ENCODE assay signal across 26 cellular contexts in genomic region chr15:95409924-95410323, GRCh38.
A peak's percentile ranks its signal among the peaks of the same experiment; 100 is the strongest.
DNase-seq lines count a peak whose midpoint lies in the region; ATAC-seq, FAIRE-seq and TF ChIP-seq lines count a peak whose summit lies in the region.
"Had no signal": no experiment of that assay in that cellular context is flagged by ENCODE, and none has a peak within 500 bp of the region (broad histone marks: within the 10 kb centered on the region; RNA-seq: fewer than 3 reads in every experiment).

No MANE protein-coding gene starts in this region.

- H3K9ac ChIP-seq in liver (ENCODE audit: low read depth in 1 of 2, low read length in 2 of 2) = no peak overlapping the region
- H3K9ac ChIP-seq in HepG2 (ENCODE audit: insufficient read depth, low read depth, low read length) = no peak overlapping the region
- no peak overlapping the region for H3K9ac ChIP-seq in GM12878 (ENCODE audit: control insufficient read depth, insufficient read depth, low read length)

- POLR2A ChIA-PET in HepG2 (lab: Yijun Ruan, JAX) = no interaction called here
- POLR2A ChIA-PET in GM12878 (lab: Charles Lee) = interaction anchor here (0.7 kb wide), 1 partner anchor 14 kb away, joined by 4 read pairs; no protein-coding TSS in a partner anchor

- no peaks in the 10 kb centered on the region for H3K27me3 ChIP-seq in liver (ENCODE audit: control insufficient read depth in 4 of 4, insufficient read depth in 4 of 4, low read length in 3 of 4)
- no peaks in the 10 kb centered on the region for H3K27me3 ChIP-seq in HepG2 (ENCODE audit: control insufficient read depth in 1 of 2, insufficient read depth in 2 of 2, low read length in 2 of 2)
- H3K27me3 ChIP-seq in GM12878 (replicated peaks in 1 of 2; ENCODE audit: control insufficient read depth in 2 of 2, insufficient read depth in 2 of 2, low read length in 1 of 2) = no peaks in the 10 kb centered on the region
- H3K27me3 ChIP-seq in right lobe of liver = no peaks in the 10 kb centered on the region
- H3K27me3 ChIP-seq in upper lobe of right lung = no peaks in the 10 kb centered on the region
- H3K27me3 ChIP-seq: esophagus muscularis mucosa, vagina had no signal

- CTCF ChIA-PET in HepG2 (lab: Yijun Ruan, JAX; ENCODE audit: low intra/inter-chr PET ratio, low total read pairs) (no interaction called here), GM12878 (lab: Yijun Ruan, JAX) (interaction anchor here (1.6 kb wide), 1 partner anchor 18 kb away, joined by 4 read pairs; no protein-coding TSS in a partner anchor)

- H2AFZ ChIP-seq in HepG2 (ENCODE audit: low read length) (no peak overlapping the region), GM12878 (ENCODE audit: control insufficient read depth, low read depth, low read length) (no peak overlapping the region)

- FAIRE-seq in HepG2 (lab: Jason Lieb, UNC) (no peak), GM12878 (lab: Jason Lieb, UNC) (no peak)
- FAIRE-seq: A549, GM19239, small intestine had no signal

- RAD21 ChIA-PET in GM12878 (lab: Charles Lee; ENCODE audit: unreplicated experiment) = interaction anchor here (0.8 to 1.2 kb wide), 2 partner anchors 22 to 122 kb away, joined by 3 to 4 read pairs; no protein-coding TSS in a partner anchor

- H3K79me2 ChIP-seq in HepG2 (ENCODE audit: insufficient read depth, low read length) (no peaks in the 10 kb centered on the region), GM12878 (ENCODE audit: control insufficient read depth, insufficient read depth, low read length) (no peaks in the 10 kb centered on the region)

- DNase-seq in HepG2 (ENCODE audit: low spot score) = no peak
- DNase-seq in GM12878 (ENCODE audit: low read depth, low spot score) = no peak
- DNase-seq in right lobe of liver = no peak
- DNase-seq in upper lobe of right lung = no peak
- DNase-seq in NOMO-1 (lab: John Stamatoyannopoulos, UW; ENCODE audit: unreplicated experiment in 2 of 2) = no peak
- DNase-seq in GM13977 (ENCODE audit: low spot score) = no peak
- DNase-seq in stimulated activated CD4-positive, alpha-beta T cell treated with anti-CD3 and anti-CD28 coated beads, Interleukin-4, amount 100 ng/mL, for 1 hour = no peak
- DNase-seq: activated CD4-positive, CD25-positive, alpha-beta regulatory T cell treated with anti-CD3 and anti-CD28 coated beads, Interleukin-2, amount 50 U/mL, for 72 hours; activated gamma-delta T cell; effector memory CD4-positive, alpha-beta T cell; islet precursor cell; lower lobe of right lung; NCI-H2081 treated with DMSO at 0.1 percent for 48 hours; occipital lobe; SIG-M5; small intestine; SW 1271; T1000 had no signal

- no peak overlapping the region for H3K27ac ChIP-seq in liver (ENCODE audit: low read depth in 1 of 2, low read length in 2 of 2)
- no peak overlapping the region for H3K27ac ChIP-seq in HepG2 (ENCODE audit: extremely low read length, insufficient read depth, low read length)
- no peak overlapping the region for H3K27ac ChIP-seq in GM12878 (ENCODE audit: control insufficient read depth, insufficient read depth)
- H3K27ac ChIP-seq in right lobe of liver = no peak overlapping the region
- no peak overlapping the region for H3K27ac ChIP-seq in upper lobe of right lung
- H3K27ac ChIP-seq: A549, esophagus muscularis mucosa, HL-60, lower lobe of right lung, vagina had no signal

- H3K36me3 ChIP-seq in liver (ENCODE audit: control insufficient read depth in 4 of 4, insufficient read depth in 3 of 4, low read depth in 1 of 4, low read length in 3 of 4) (no peaks in the 10 kb centered on the region), HepG2 (replicated peaks in 1 of 2; ENCODE audit: control insufficient read depth in 1 of 2, insufficient read depth in 2 of 2, low read length in 2 of 2) (no peaks in the 10 kb centered on the region), GM12878 (ENCODE audit: control insufficient read depth in 2 of 2, insufficient read depth in 2 of 2, low read length in 1 of 2) (no peaks in the 10 kb centered on the region), right lobe of liver (no peaks in the 10 kb centered on the region), upper lobe of right lung (no peaks in the 10 kb centered on the region)
- H3K36me3 ChIP-seq: esophagus muscularis mucosa, lower lobe of right lung, vagina had no signal

- TF ChIP-seq POLR2A in HepG2 (IDR thresholded peaks at IDR 0.05; ENCODE audit: insufficient read depth in 1 of 2, low read depth in 2 of 2, low read length in 2 of 2) (no peak), GM12878 (IDR thresholded peaks at IDR 0.05; ENCODE audit: low read depth, low read length) (no peak), right lobe of liver (IDR thresholded peaks at IDR 0.05) (no peak)

- WGBS in liver = 40% methylated on average over 2 of the region's 2 CpGs
- WGBS in HepG2 (ENCODE audit: low lambda C conversion rate) = 1% methylated on average over 2 of the region's 2 CpGs
- 11% methylated on average over 2 of the region's 2 CpGs for WGBS in GM12878 (ENCODE audit: insufficient coverage, insufficient replicate concordance, low lambda C conversion rate, missing lambda C conversion rate)
- 19% methylated on average over 2 of the region's 2 CpGs for WGBS in right lobe of liver (ENCODE audit: insufficient coverage, low coverage, low lambda C conversion rate, missing lambda C conversion rate)

- TF ChIP-seq CTCF in liver (IDR thresholded peaks at IDR 0.05; ENCODE audit: low read depth, low read length, missing input control) (no peak), HepG2 (CRISPR knock-in tag; IDR thresholded peaks at IDR 0.05) (no peak), GM12878 (IDR thresholded peaks at IDR 0.05 in 2 of 3, conservative IDR thresholded peaks at IDR 0.05 in 1 of 3; ENCODE audit: control insufficient read depth in 2 of 3, extremely low read depth in 1 of 3, insufficient read depth in 1 of 3, low read depth in 3 of 3, low read length in 3 of 3) (no peak), right lobe of liver (IDR thresholded peaks at IDR 0.05) (no peak), upper lobe of right lung (IDR thresholded peaks at IDR 0.05) (no peak), GM13977 (IDR thresholded peaks at IDR 0.05; ENCODE audit: extremely low read depth, insufficient read depth, missing control alignments) (no peak)

- peak in 1 of 2 donors; percentile 11 for TF ChIP-seq RAD21 in liver (IDR thresholded peaks at IDR 0.05)
- TF ChIP-seq RAD21 in HepG2 (CRISPR knock-in tag; IDR thresholded peaks at IDR 0.05) = no peak
- TF ChIP-seq RAD21 in GM12878 (IDR thresholded peaks at IDR 0.05; ENCODE audit: insufficient read depth, low read depth, low read length) = no peak

- no peak for TF ChIP-seq EP300 in HepG2 (IDR thresholded peaks at IDR 0.05; ENCODE audit: low read depth in 2 of 2, low read length in 2 of 2)
- no peak for TF ChIP-seq EP300 in HepG2 (CRISPR knock-in tag; IDR thresholded peaks at IDR 0.05; ENCODE audit: borderline replicate concordance)
- no peak for TF ChIP-seq EP300 in GM12878 (IDR thresholded peaks at IDR 0.05; ENCODE audit: borderline replicate concordance in 1 of 2, control insufficient read depth in 1 of 2, low read depth in 2 of 2, low read length in 2 of 2)

- BruUV-seq in HepG2 (replicated peaks; lab: Mats Ljungman, UMichigan) = no TSS peak
- BruUV-seq in GM12878 (replicated peaks; lab: Mats Ljungman, UMichigan) = no TSS peak

- H3K4me1 ChIP-seq in liver (ENCODE audit: control insufficient read depth in 4 of 4, insufficient read depth in 4 of 4, low read length in 3 of 4) = no peaks in the 10 kb centered on the region
- no peaks in the 10 kb centered on the region for H3K4me1 ChIP-seq in HepG2 (ENCODE audit: insufficient read depth, low read length)
- H3K4me1 ChIP-seq in GM12878 (ENCODE audit: control insufficient read depth, insufficient read depth, low read length) = no peaks in the 10 kb centered on the region
- H3K4me1 ChIP-seq in right lobe of liver = no peaks in the 10 kb centered on the region
- no peaks in the 10 kb centered on the region for H3K4me1 ChIP-seq in upper lobe of right lung
- H3K4me1 ChIP-seq: A549, lower lobe of right lung, vagina had no signal

- H4K20me1 ChIP-seq in HepG2 (ENCODE audit: insufficient read depth, low read length) = no peaks in the 10 kb centered on the region
- H4K20me1 ChIP-seq in GM12878 (ENCODE audit: control insufficient read depth, insufficient read depth) = no peaks in the 10 kb centered on the region

- SMC1A ChIA-PET in GM12878 (lab: Charles Lee; ENCODE audit: uncharacterized antibody, unreplicated experiment) = interaction anchor here (0.6 to 2.2 kb wide), 12 partner anchors 9 to 216 kb away, joined by 3 to 10 read pairs (median 4); no protein-coding TSS in a partner anchor

- ATAC-seq in HepG2 = no peak
- ATAC-seq in GM12878 = peak; percentile 59
- peak; percentile 23 to 54 (median 39) for ATAC-seq in right lobe of liver
- ATAC-seq in upper lobe of right lung = peak; percentile 23
- ATAC-seq: A549; Panc1; stimulated activated memory B cell treated with anti-CD40 and anti-IgM and Interleukin-4, amounts not matched to agents 10 μg/mL and 1 μg/mL and 100 μg/mL, for 72 hours had no signal

- H3K4me2 ChIP-seq in HepG2 (ENCODE audit: low read depth, low read length) = no peak overlapping the region
- H3K4me2 ChIP-seq in GM12878 (ENCODE audit: control insufficient read depth, insufficient read depth) = no peak overlapping the region
- H3K4me2 ChIP-seq: A549 had no signal

- intact Hi-C loops in HepG2 (cut with micrococcal nuclease; ENCODE audit: unreplicated experiment) (no loop called here), GM12878 (cut with micrococcal nuclease; ENCODE audit: unreplicated experiment) (no loop called here), right lobe of liver (cut with DNase I) (no loop called here), upper lobe of right lung (cut with DNase I) (no loop called here)

- H3K9me3 ChIP-seq in liver (ENCODE audit: control insufficient read depth in 4 of 4, low read length in 3 of 4) = no peaks in the 10 kb centered on the region
- H3K9me3 ChIP-seq in HepG2 (ENCODE audit: low read length) = peaks cover 80% of the 10 kb centered on the region
- H3K9me3 ChIP-seq in GM12878 (replicated peaks; ENCODE audit: control insufficient read depth, insufficient read depth, low read length) = no peaks in the 10 kb centered on the region
- no peaks in the 10 kb centered on the region for H3K9me3 ChIP-seq in right lobe of liver
- H3K9me3 ChIP-seq in upper lobe of right lung = no peaks in the 10 kb centered on the region
- H3K9me3 ChIP-seq: A549, esophagus muscularis mucosa, lower lobe of right lung, vagina had no signal

- H3K4me3 ChIP-seq in liver (ENCODE audit: low read depth in 1 of 3, low read length in 3 of 3) (no peak overlapping the region), HepG2 (replicated peaks in 1 of 3; ENCODE audit: insufficient read depth in 1 of 3, low read depth in 2 of 3, low read length in 3 of 3) (no peak overlapping the region), GM12878 (no peak overlapping the region), right lobe of liver (no peak overlapping the region), upper lobe of right lung (no peak overlapping the region)
- H3K4me3 ChIP-seq: A549, esophagus muscularis mucosa, lower lobe of right lung, vagina had no signal

- in situ Hi-C loops in HepG2 (cut with HindIII; ENCODE audit: extremely low pct_ligation_motif_present, low pct_unique_long_range_greater_than_20kb) (no loop called here), GM12878 (cut with MboI) (no loop called here), GM13977 (cut with MboI; ENCODE audit: low pct_unique_long_range_greater_than_20kb, low sequenced_read_pairs, unreplicated experiment) (no loop called here)

TF ChIP-seq in GM12878, 131 proteins besides CTCF, POLR2A, EP300 and RAD21 (continues in another document):
- TF ChIP-seq IKZF2 (IDR thresholded peaks at IDR 0.05) = peak in 1 of 2 experiments; percentile 27; a peak in 2 of 4 replicates
